ENCODE assay signal across 31 cellular contexts in the genomic region with DNA sequence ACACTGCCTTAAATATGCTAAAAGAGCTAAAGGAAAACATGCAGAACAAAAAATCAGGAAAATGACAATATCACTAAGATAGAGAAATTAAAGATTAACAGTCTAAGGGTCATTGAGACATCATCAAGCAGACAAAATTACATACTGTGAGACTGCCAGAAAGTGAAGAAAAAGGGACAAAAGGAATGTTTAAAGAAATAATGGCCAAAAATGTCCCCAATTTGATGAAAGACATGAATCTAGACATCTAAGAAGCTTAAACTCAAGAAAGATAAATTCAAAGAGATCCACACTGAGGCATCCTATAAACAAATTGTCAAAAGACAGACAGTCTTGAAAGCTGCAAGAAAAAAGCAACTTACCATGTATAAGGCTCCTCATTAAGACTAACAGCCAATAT.
"Had no signal": no experiment of that assay in that cellular context is flagged by ENCODE, and none has a peak within 500 bp of the region (broad histone marks: within the 10 kb centered on the region; RNA-seq: fewer than 3 reads in every experiment).

No MANE protein-coding gene starts in this region.

- DNase-seq: natural killer cell; occipital lobe; ovary; posterior cingulate gyrus; psoas muscle; right cardiac atrium; spleen; stimulated activated CD4-positive, alpha-beta T cell treated with anti-CD3 and anti-CD28 coated beads, Interleukin-12 subunit alpha, Interleukin-12 subunit beta, amount 100 ng/mL, for 4 hours; stimulated activated CD4-positive, alpha-beta T cell treated with anti-CD3 and anti-CD28 coated beads, Interleukin-1b, Interleukin-23, amount 100 ng/mL, for 48 hours; stimulated activated CD4-positive, alpha-beta T cell treated with anti-CD3 and anti-CD28 coated beads, Interleukin-4, amount 100 ng/mL, for 1 hour; stimulated activated CD4-positive, alpha-beta T cell treated with anti-CD3 and anti-CD28 coated beads, Interleukin-4, amount 100 ng/mL, for 4 hours; stimulated activated CD8-positive, alpha-beta memory T cell treated with anti-CD3 and anti-CD28 coated beads, Interleukin-4, amount 100 ng/mL, for 48 hours; stimulated activated naive CD4-positive, alpha-beta T cell; stimulated activated naive CD8-positive, alpha-beta T cell treated with anti-CD3 and anti-CD28 coated beads, Interleukin-15, amount 100 ng/mL, for 72 hours; stimulated activated naive CD8-positive, alpha-beta T cell treated with anti-CD3 and anti-CD28 coated beads, Interleukin-15, Interleukin-2, amounts not matched to agents 100 U/mL and 50 U/mL, for 24 hours; substantia nigra; testis; tibial artery; transverse colon; upper lobe of right lung; uterus had no signal

- H2AFZ ChIP-seq: neural progenitor cell, parathyroid adenoma had no signal

- H3K4me3 ChIP-seq: neural progenitor cell, ovary, psoas muscle, skin epidermis, smooth muscle cell, spleen, suprapubic skin, testis, tibial artery, transverse colon, upper lobe of right lung, uterus had no signal

- H3K9me3 Mint-ChIP-seq: type B pancreatic cell had no signal

- H3K4me2 ChIP-seq: neural progenitor cell, smooth muscle cell had no signal

- H3K27ac Mint-ChIP-seq: natural killer cell; nephron; neural progenitor cell; progenitor cell of endocrine pancreas; stimulated activated memory B cell treated with anti-CD40 and anti-IgM and Interleukin-4, amounts not matched to agents 10 μg/mL and 1 μg/mL and 100 μg/mL, for 72 hours; stimulated activated naive CD8-positive, alpha-beta T cell treated with anti-CD3 and anti-CD28 coated beads, Interleukin-15, amount 100 ng/mL, for 72 hours; type B pancreatic cell had no signal

- H3K36me3 ChIP-seq: neural progenitor cell, ovary, spleen, suprapubic skin, tibial artery, transverse colon, upper lobe of right lung, uterus had no signal

- H3K79me2 ChIP-seq: parathyroid adenoma had no signal

- H3K36me3 Mint-ChIP-seq: natural killer cell; neural progenitor cell; stimulated activated memory B cell treated with anti-CD40 and anti-IgM and Interleukin-4, amounts not matched to agents 10 μg/mL and 1 μg/mL and 100 μg/mL, for 72 hours; type B pancreatic cell had no signal

- H3K4me1 ChIP-seq: neural progenitor cell, parathyroid adenoma, psoas muscle, spleen, suprapubic skin, testis, tibial artery, transverse colon, upper lobe of right lung, uterus had no signal

- ATAC-seq: natural killer cell; psoas muscle; right cardiac atrium; sciatic nerve; stimulated activated memory B cell treated with anti-CD40 and anti-IgM and Interleukin-4, amounts not matched to agents 10 μg/mL and 1 μg/mL and 100 μg/mL, for 72 hours; stimulated activated naive CD8-positive, alpha-beta T cell treated with anti-CD3 and anti-CD28 coated beads, Interleukin-15, amount 100 ng/mL, for 72 hours; stimulated activated naive CD8-positive, alpha-beta T cell treated with anti-CD3 and anti-CD28 coated beads, Interleukin-15, Interleukin-2, amounts not matched to agents 100 U/mL and 50 U/mL, for 24 hours; upper lobe of right lung had no signal

- H3K27ac ChIP-seq: neural progenitor cell, ovary, parathyroid adenoma, psoas muscle, skin epidermis, spleen, suprapubic skin, testis, tibial artery, transverse colon, upper lobe of right lung, uterus had no signal

- H3K9me3 ChIP-seq: ovary, suprapubic skin, testis, transverse colon, upper lobe of right lung, uterus had no signal
